18 cellular contexts compared by ENCODE assay signal in the genomic region with DNA sequence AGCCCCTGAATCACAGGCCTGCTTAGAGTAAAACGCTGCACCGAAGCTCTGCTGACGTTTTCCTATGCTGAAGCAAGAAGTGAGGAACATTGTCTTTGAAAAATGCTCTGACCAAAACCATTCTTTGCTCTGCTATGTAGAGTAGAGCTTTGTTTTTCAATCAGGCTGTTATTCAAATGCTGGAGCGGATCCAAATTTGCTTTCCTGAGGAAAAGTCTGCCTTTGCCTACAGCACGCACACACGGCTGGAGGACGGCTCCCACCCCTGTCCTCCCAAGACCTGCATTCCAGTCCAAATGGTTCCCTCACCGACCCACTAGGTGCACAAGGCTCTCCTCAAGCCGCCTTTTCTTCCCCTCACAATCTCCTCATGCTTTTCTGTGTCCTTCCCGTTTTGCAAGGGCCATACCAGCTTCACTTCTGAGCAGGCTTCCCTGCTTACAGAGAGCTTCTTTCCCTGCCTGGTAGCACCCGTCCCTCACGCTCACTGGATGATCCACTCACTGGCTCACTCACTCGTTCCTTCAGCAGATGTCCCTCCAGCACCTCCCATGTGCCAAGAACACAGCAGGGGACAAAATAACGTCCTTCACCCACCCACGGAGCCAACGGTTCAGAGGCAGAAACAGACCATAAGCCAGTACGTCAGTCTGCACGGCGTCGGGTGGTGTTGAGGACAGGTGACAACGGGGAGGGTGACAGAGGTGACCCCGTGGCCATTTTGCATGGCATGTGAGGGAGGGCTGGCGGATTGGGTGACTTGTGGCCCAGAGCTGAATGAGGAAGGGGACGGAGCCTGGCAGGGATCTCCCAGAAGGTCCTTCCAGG.
A peak's percentile ranks its signal among the peaks of the same experiment; 100 is the strongest.
DNase-seq lines count a peak whose midpoint lies in the region; ATAC-seq and TF ChIP-seq lines count a peak whose summit lies in the region.
"Had no signal": no experiment of that assay in that cellular context is flagged by ENCODE, and none has a peak within 500 bp of the region (broad histone marks: within the 10 kb centered on the region; RNA-seq: fewer than 3 reads in every experiment).

No MANE protein-coding gene starts in this region.

- peak in 1 of 2 donors; percentile 31 for TF ChIP-seq EP300 in tibial nerve (IDR thresholded peaks at IDR 0.05)

- H3K27ac ChIP-seq in coronary artery (peak overlapping the region; percentile 3 to 29), tibial nerve (peak overlapping the region; percentile 21 to 78 (median 56))

- H3K9me3 ChIP-seq in tibial nerve, result no peaks in the 10 kb centered on the region
- H3K9me3 ChIP-seq: A549 had no signal

- WGBS in tibial nerve, 2 donors, result 55 to 63% methylated on average over 24 of the region's 24 CpGs

- ATAC-seq in activated T-cell treated with anti-CD3 and anti-CD28 coated beads, Interleukin-2, amount 50 U/mL, for 72 hours (replicated peaks in 1 of 2), result no peak
- ATAC-seq: A549; activated CD8-positive, alpha-beta memory T cell treated with anti-CD3 and anti-CD28 coated beads, Interleukin-2, amount 10 ng/mL, durations not matched to agents 7 days and 5 days; esophagus mucosa; PC-3 had no signal

- H3K36me3 Mint-ChIP-seq in activated T-cell treated with anti-CD3 and anti-CD28 coated beads, Interleukin-2, amount 50 U/mL, for 24 hours (ENCODE audit: low read depth), result peaks cover 40% of the 10 kb centered on the region
- H3K36me3 Mint-ChIP-seq in activated T-cell treated with anti-CD3 and anti-CD28 coated beads, Interleukin-2, amount 50 U/mL, for 72 hours (ENCODE audit: insufficient read depth in 2 of 2), result peaks cover 0 to 13% of the 10 kb centered on the region in 2 donors

- no peak overlapping the region for H3K4me3 Mint-ChIP-seq in activated T-cell treated with anti-CD3 and anti-CD28 coated beads, Interleukin-2, amount 50 U/mL, for 24 hours
- H3K4me3 Mint-ChIP-seq in activated T-cell treated with anti-CD3 and anti-CD28 coated beads, Interleukin-2, amount 50 U/mL, for 72 hours, result no peak overlapping the region
- H3K4me3 Mint-ChIP-seq: activated CD8-positive, alpha-beta memory T cell treated with anti-CD3 and anti-CD28 coated beads, Interleukin-2, amount 10 ng/mL, durations not matched to agents 7 days and 5 days had no signal

- no peaks in the 10 kb centered on the region for H3K36me3 ChIP-seq in tibial nerve

- no peaks in the 10 kb centered on the region for H3K27me3 Mint-ChIP-seq in activated T-cell treated with anti-CD3 and anti-CD28 coated beads, Interleukin-2, amount 50 U/mL, for 24 hours
- no peaks in the 10 kb centered on the region for H3K27me3 Mint-ChIP-seq in activated T-cell treated with anti-CD3 and anti-CD28 coated beads, Interleukin-2, amount 50 U/mL, for 72 hours (ENCODE audit: low read depth)
- H3K27me3 Mint-ChIP-seq: activated CD8-positive, alpha-beta memory T cell treated with anti-CD3 and anti-CD28 coated beads, Interleukin-2, amount 10 ng/mL, durations not matched to agents 7 days and 5 days had no signal

- peaks cover 92% of the 10 kb centered on the region for H3K4me1 Mint-ChIP-seq in activated T-cell treated with anti-CD3 and anti-CD28 coated beads, Interleukin-2, amount 50 U/mL, for 24 hours (ENCODE audit: low read depth)
- peaks cover 88% of the 10 kb centered on the region for H3K4me1 Mint-ChIP-seq in activated T-cell treated with anti-CD3 and anti-CD28 coated beads, Interleukin-2, amount 50 U/mL, for 72 hours (ENCODE audit: low read depth)

- H3K27ac Mint-ChIP-seq in activated T-cell treated with anti-CD3 and anti-CD28 coated beads, Interleukin-2, amount 50 U/mL, for 24 hours, result peak overlapping the region; percentile 87
- no peak overlapping the region for H3K27ac Mint-ChIP-seq in activated T-cell treated with anti-CD3 and anti-CD28 coated beads, Interleukin-2, amount 50 U/mL, for 72 hours

- DNase-seq in activated T-cell treated with anti-CD3 and anti-CD28 coated beads, Interleukin-2, amount 50 U/mL, for 24 hours, result no peak
- DNase-seq in activated T-cell treated with anti-CD3 and anti-CD28 coated beads, Interleukin-2, amount 50 U/mL, for 72 hours, result no peak
- DNase-seq in coronary artery (ENCODE audit: low spot score) (no peak), medulla oblongata (ENCODE audit: extremely low spot score) (peak; percentile 38), tibial nerve (ENCODE audit: low spot score in 2 of 2) (no peak), HPDE6-E6E7 (ENCODE audit: extremely low spot score) (no peak), kidney glomerular epithelial cell (lab: John Stamatoyannopoulos, UW) (no peak)
- DNase-seq in stimulated activated CD4-positive, alpha-beta T cell treated with anti-CD3 and anti-CD28 coated beads, Interleukin-2, amount 100 ng/mL, for 48 hours, result no peak
- DNase-seq: activated CD8-positive, alpha-beta memory T cell treated with anti-CD3 and anti-CD28 coated beads, Interleukin-2, amount 10 ng/mL, durations not matched to agents 7 days and 5 days; Kasumi-1; NCI-H2081 treated with DMSO at 0.1 percent for 48 hours; nucleus accumbens; PC-3; stimulated activated CD4-positive, alpha-beta T cell treated with anti-CD3 and anti-CD28 coated beads, Interleukin-2, amount 100 ng/mL, for 24 hours; stimulated activated naive CD4-positive, alpha-beta T cell treated with Interleukin-2 at 50 U/mL for 16 hours; T-helper 9 cell had no signal

- peaks cover 0 to 43% (median 22%) of the 10 kb centered on the region in 4 donors for H3K4me1 ChIP-seq in tibial nerve

- TF ChIP-seq CTCF in coronary artery (IDR thresholded peaks at IDR 0.05) (no peak), tibial nerve (IDR thresholded peaks at IDR 0.05) (no peak)

- TF ChIP-seq POLR2A in tibial nerve (IDR thresholded peaks at IDR 0.05), result no peak

- no peaks in the 10 kb centered on the region for H3K27me3 ChIP-seq in tibial nerve

- peaks cover 2% of the 10 kb centered on the region for H3K9me3 Mint-ChIP-seq in activated T-cell treated with anti-CD3 and anti-CD28 coated beads, Interleukin-2, amount 50 U/mL, for 24 hours
- no peaks in the 10 kb centered on the region for H3K9me3 Mint-ChIP-seq in activated T-cell treated with anti-CD3 and anti-CD28 coated beads, Interleukin-2, amount 50 U/mL, for 72 hours

- no peak overlapping the region for H3K4me3 ChIP-seq in coronary artery
- no peak overlapping the region for H3K4me3 ChIP-seq in tibial nerve
- H3K4me3 ChIP-seq: A549 had no signal
